In the genomic region with DNA sequence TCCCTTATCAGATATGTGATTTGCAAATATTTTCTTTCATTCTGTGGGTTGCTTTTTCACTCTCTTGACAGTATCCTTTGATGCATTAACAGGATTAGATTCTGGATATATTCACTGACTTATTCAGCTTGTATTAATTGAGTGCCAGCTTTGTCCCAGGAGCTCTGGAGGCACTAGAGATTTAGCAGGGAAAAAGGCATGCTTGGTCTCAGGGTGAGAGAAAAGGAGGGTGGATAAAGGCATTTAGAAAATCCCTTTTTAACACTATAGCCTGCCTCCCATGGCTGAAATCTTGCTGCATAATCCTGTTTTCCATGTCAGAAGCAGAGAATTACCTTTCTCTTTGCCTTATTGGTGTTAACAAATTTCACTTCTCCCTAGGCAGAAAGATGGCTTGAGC, we compare ENCODE assay signal across 9 cellular contexts.
"Had no signal": no experiment of that assay in that cellular context is flagged by ENCODE, and none has a peak within 500 bp of the region (broad histone marks: within the 10 kb centered on the region; RNA-seq: fewer than 3 reads in every experiment).

No MANE protein-coding gene starts in this region.

- H3K27ac Mint-ChIP-seq: IgD-negative memory B cell had no signal

- H3K4me3 ChIP-seq: GM23248 had no signal

- H3K9me3 Mint-ChIP-seq: IgD-negative memory B cell had no signal

- ATAC-seq: HepG2 had no signal

- H3K27me3 Mint-ChIP-seq: IgD-negative memory B cell had no signal

- H3K4me3 Mint-ChIP-seq: H9, IgD-negative memory B cell had no signal

- H3K27ac ChIP-seq: GM23248 had no signal

- FAIRE-seq: H1, H54, HepG2, HTR-8/SVneo had no signal

- H2AFZ ChIP-seq: GM23248 had no signal

- H3K9ac ChIP-seq: GM23248 had no signal

- DNase-seq: GM23248, H9, HCEC 1CT, KBM-7 had no signal
